In the genomic region with DNA sequence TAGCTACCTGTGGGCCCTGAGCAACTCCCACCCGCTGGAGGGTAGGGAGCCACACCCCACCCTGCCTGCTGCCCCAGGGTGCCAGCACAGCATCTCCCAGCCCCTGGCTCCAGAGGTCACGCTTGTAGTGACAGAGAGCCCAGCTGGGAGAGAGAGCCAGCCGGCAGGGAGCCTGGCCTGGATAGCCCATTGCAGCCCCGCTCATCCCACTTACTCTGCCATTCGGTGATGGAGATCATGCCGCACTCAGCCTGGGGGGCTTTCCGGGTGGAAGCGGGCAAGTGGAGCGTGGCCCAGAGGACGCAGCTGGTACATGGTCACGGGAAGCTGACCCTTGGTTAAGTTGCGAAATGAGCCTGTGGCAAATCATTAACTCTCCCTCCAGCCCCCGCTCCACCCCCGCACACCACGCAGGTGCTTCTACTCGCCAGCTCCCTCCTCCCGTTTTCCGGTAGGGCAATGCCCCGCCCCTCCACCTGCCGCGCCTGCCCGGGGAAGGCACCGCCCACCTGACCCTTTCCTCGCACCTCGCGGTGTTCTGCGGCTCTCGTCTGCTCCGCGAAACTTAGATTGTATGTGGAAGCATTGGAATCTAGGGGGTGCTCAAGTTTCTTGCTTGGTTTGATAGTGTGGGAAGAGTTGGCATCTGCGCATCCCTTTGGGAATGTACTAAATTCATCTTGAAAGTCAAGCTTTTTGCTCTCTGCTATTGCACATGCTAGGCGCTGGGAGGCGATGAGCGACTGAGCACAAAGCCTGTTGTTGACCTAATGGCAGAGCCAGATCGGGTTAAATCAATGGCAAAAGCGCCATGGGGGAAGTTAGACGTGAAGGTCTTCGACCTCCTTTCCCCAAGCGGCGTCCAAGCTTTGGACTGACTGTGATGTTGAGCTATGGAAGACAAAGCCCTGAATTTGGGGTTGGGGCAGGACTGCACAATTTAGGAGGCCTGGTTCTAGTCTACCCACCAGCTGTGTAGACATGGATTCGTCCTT, we compare ENCODE assay signal across 8 cellular contexts. TPM values are rescaled to one million over a fixed set of nuclear protein-coding genes. Genes with fewer than 3 reads are reported as not detected.
DNase-seq lines count a peak whose midpoint lies in the region; ATAC-seq, FAIRE-seq and TF ChIP-seq lines count a peak whose summit lies in the region.

A gene with protein sequence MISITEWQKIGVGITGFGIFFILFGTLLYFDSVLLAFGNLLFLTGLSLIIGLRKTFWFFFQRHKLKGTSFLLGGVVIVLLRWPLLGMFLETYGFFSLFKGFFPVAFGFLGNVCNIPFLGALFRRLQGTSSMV (minus strand): TSS at position 321 of the 995 bp plus-strand sequence. CDS start 82 bp downstream, at position 239.

- H3K36me3 Mint-ChIP-seq in Caco-2 (ENCODE audit: insufficient read depth, unreplicated experiment) (peaks cover 15% of the 10 kb centered on the region), memory B cell (no peaks in the 10 kb centered on the region)
- no peaks in the 10 kb centered on the region for H3K36me3 Mint-ChIP-seq in activated CD8-positive, alpha-beta T cell treated with anti-CD3 and anti-CD28 coated beads, Interleukin-2, amount 10 ng/mL, durations not matched to agents 7 days and 5 days (ENCODE audit: low read depth)
- no peaks in the 10 kb centered on the region for H3K36me3 Mint-ChIP-seq in stimulated activated effector memory CD8-positive, alpha-beta T cell treated with anti-CD3 and anti-CD28 coated beads, Interleukin-12 subunit alpha, Interleukin-12 subunit beta, amount 100 ng/mL, for 72 hours

- peaks cover 12% of the 10 kb centered on the region; the same call in 1 of the 2 replicates for H3K4me1 ChIP-seq in Caco-2
- H3K4me1 ChIP-seq in HAP-1, result no peaks in the 10 kb centered on the region
- H3K4me1 ChIP-seq in endothelial cell of umbilical vein (ENCODE audit: control insufficient read depth, extremely low read depth, insufficient read depth, low read length), result no peaks in the 10 kb centered on the region

- no peak within 1 kb of the TSS for H3K27ac Mint-ChIP-seq in Caco-2 (ENCODE audit: unreplicated experiment)
- no peak within 1 kb of the TSS for H3K27ac Mint-ChIP-seq in activated CD8-positive, alpha-beta T cell treated with anti-CD3 and anti-CD28 coated beads, Interleukin-2, amount 10 ng/mL, durations not matched to agents 7 days and 5 days
- H3K27ac Mint-ChIP-seq in memory B cell, result no peak within 1 kb of the TSS
- no peak within 1 kb of the TSS for H3K27ac Mint-ChIP-seq in stimulated activated effector memory CD8-positive, alpha-beta T cell treated with anti-CD3 and anti-CD28 coated beads, Interleukin-12 subunit alpha, Interleukin-12 subunit beta, amount 100 ng/mL, for 72 hours

- H3K4me2 ChIP-seq in endothelial cell of umbilical vein (ENCODE audit: insufficient read depth, low read length), result peak within 1 kb of the TSS; percentile 7

- CTCF ChIA-PET in Caco-2 (lab: Charles Lee) (interaction anchor here (0.6 to 2.1 kb wide), 34 partner anchors 9 to 353 kb away, joined by 3 to 44 read pairs (median 4); a partner anchor contains a TSS), endothelial cell of umbilical vein (lab: Charles Lee) (interaction anchor here (0.7 to 6.3 kb wide), 52 partner anchors 8 to 593 kb away, joined by 3 to 176 read pairs (median 5); a partner anchor contains a TSS)
- CTCF ChIA-PET in activated CD8-positive, alpha-beta T cell treated with anti-CD3 and anti-CD28 coated beads, Interleukin-2, amount 10 ng/mL, durations not matched to agents 7 days and 5 days (lab: Charles Lee), result interaction anchor here (0.7 to 3.7 kb wide), 13 partner anchors 8 to 185 kb away, joined by 3 to 29 read pairs (median 5); a partner anchor contains a TSS

- no TSS peak for BruUV-seq in Caco-2 (replicated peaks; lab: Mats Ljungman, UMichigan)
- no TSS peak for BruUV-seq in endothelial cell of umbilical vein (replicated peaks; lab: Mats Ljungman, UMichigan)

- H3K4me3 ChIP-seq in Caco-2 (ENCODE audit: low read depth, low read length), result peak within 1 kb of the TSS; percentile 79
- H3K4me3 ChIP-seq in HAP-1, result no peak within 1 kb of the TSS
- no peak within 1 kb of the TSS for H3K4me3 ChIP-seq in endothelial cell of umbilical vein (replicated peaks in 1 of 3; ENCODE audit: insufficient read depth in 1 of 3, low read depth in 1 of 3, low read length in 3 of 3)

- TF ChIP-seq POLR2A in endothelial cell of umbilical vein (IDR thresholded peaks at IDR 0.05; ENCODE audit: low read depth, low read length), result no peak

- H3K27me3 ChIP-seq in Caco-2 (replicated peaks; ENCODE audit: control insufficient read depth, insufficient read depth, low read length) (no peaks in the 10 kb centered on the region), HAP-1 (ENCODE audit: low read depth) (peaks cover 20% of the 10 kb centered on the region), endothelial cell of umbilical vein (ENCODE audit: control insufficient read depth in 2 of 2, insufficient read depth in 2 of 2, low read length in 2 of 2) (no peaks in the 10 kb centered on the region)

- H3K9me3 ChIP-seq in Caco-2, result no peaks in the 10 kb centered on the region
- no peaks in the 10 kb centered on the region for H3K9me3 ChIP-seq in HAP-1
- H3K9me3 ChIP-seq in endothelial cell of umbilical vein (replicated peaks; ENCODE audit: control insufficient read depth, insufficient read depth, low read length), result no peaks in the 10 kb centered on the region

- dilution Hi-C loops in endothelial cell of umbilical vein (cut with MboI; ENCODE audit: extremely low pct_ligation_motif_present, low sequenced_read_pairs), result no loop called here

- intact Hi-C loops in Caco-2 (cut with micrococcal nuclease; ENCODE audit: unreplicated experiment) (loop anchor here (1.0 to 5.0 kb wide), 5 partner anchors 40 to 352 kb away; a partner anchor contains a TSS), endothelial cell of umbilical vein (cut with micrococcal nuclease) (loop anchor here (1.0 to 5.0 kb wide), 4 partner anchors 45 to 288 kb away; no protein-coding TSS in a partner anchor)

- in situ Hi-C loops in HAP-1 (cut with MboI; ENCODE audit: low sequenced_read_pairs), result no loop called here

- H3K79me2 ChIP-seq in endothelial cell of umbilical vein (ENCODE audit: control insufficient read depth, insufficient read depth, low read length), result no peaks in the 10 kb centered on the region

- H3K27me3 Mint-ChIP-seq in Caco-2 (ENCODE audit: insufficient read depth, unreplicated experiment), result no peaks in the 10 kb centered on the region
- peaks cover 15% of the 10 kb centered on the region for H3K27me3 Mint-ChIP-seq in activated CD8-positive, alpha-beta T cell treated with anti-CD3 and anti-CD28 coated beads, Interleukin-2, amount 10 ng/mL, durations not matched to agents 7 days and 5 days (ENCODE audit: low read depth)
- peaks cover 7% of the 10 kb centered on the region for H3K27me3 Mint-ChIP-seq in memory B cell

- no peak within 1 kb of the TSS for H3K27ac ChIP-seq in endothelial cell of umbilical vein (ENCODE audit: insufficient read depth, low read depth, low read length)

- no peaks in the 10 kb centered on the region for H3K9me3 Mint-ChIP-seq in Caco-2 (ENCODE audit: unreplicated experiment)
- no peaks in the 10 kb centered on the region for H3K9me3 Mint-ChIP-seq in activated CD8-positive, alpha-beta T cell treated with anti-CD3 and anti-CD28 coated beads, Interleukin-2, amount 10 ng/mL, durations not matched to agents 7 days and 5 days (ENCODE audit: insufficient read depth)
- no peaks in the 10 kb centered on the region for H3K9me3 Mint-ChIP-seq in memory B cell
- no peaks in the 10 kb centered on the region for H3K9me3 Mint-ChIP-seq in stimulated activated effector memory CD8-positive, alpha-beta T cell treated with anti-CD3 and anti-CD28 coated beads, Interleukin-12 subunit alpha, Interleukin-12 subunit beta, amount 100 ng/mL, for 72 hours

- FAIRE-seq in endothelial cell of umbilical vein (lab: Jason Lieb, UNC), result peak; percentile 96

- H3K36me3 ChIP-seq in Caco-2 (ENCODE audit: control insufficient read depth, insufficient read depth, low read length), result peaks cover 2% of the 10 kb centered on the region
- no peaks in the 10 kb centered on the region for H3K36me3 ChIP-seq in HAP-1 (replicated peaks)
- no peaks in the 10 kb centered on the region for H3K36me3 ChIP-seq in endothelial cell of umbilical vein (ENCODE audit: control insufficient read depth in 2 of 2, extremely low read depth in 1 of 2, insufficient read depth in 2 of 2, low read length in 2 of 2)

- H2AFZ ChIP-seq in endothelial cell of umbilical vein (ENCODE audit: low read depth, low read length), result peak within 1 kb of the TSS; percentile 12

- TF ChIP-seq CTCF in Caco-2 (IDR thresholded peaks at IDR 0.05; ENCODE audit: insufficient read depth in 1 of 2, low read depth in 1 of 2, low read length in 1 of 2, severe bottlenecking in 1 of 2, unreplicated experiment in 1 of 2), result peak; percentile 65 to 73
- TF ChIP-seq CTCF in endothelial cell of umbilical vein (IDR thresholded peaks at IDR 0.05; ENCODE audit: extremely low read depth in 1 of 2, insufficient read depth in 1 of 2, low read depth in 1 of 2, low read length in 2 of 2), result peak; percentile 75

- no peaks in the 10 kb centered on the region for H3K9me1 ChIP-seq in endothelial cell of umbilical vein (replicated peaks; ENCODE audit: control insufficient read depth, extremely low read depth, insufficient read depth, low read length)

- no peaks in the 10 kb centered on the region for H4K20me1 ChIP-seq in endothelial cell of umbilical vein (replicated peaks; ENCODE audit: control insufficient read depth, extremely low read depth, insufficient read depth, low read length)

- no peaks in the 10 kb centered on the region for H3K4me1 Mint-ChIP-seq in Caco-2 (ENCODE audit: low read depth, unreplicated experiment)
- peaks cover 16% of the 10 kb centered on the region for H3K4me1 Mint-ChIP-seq in activated CD8-positive, alpha-beta T cell treated with anti-CD3 and anti-CD28 coated beads, Interleukin-2, amount 10 ng/mL, durations not matched to agents 7 days and 5 days (ENCODE audit: low read depth)
- H3K4me1 Mint-ChIP-seq in memory B cell, result peaks cover 4% of the 10 kb centered on the region
- H3K4me1 Mint-ChIP-seq in stimulated activated effector memory CD8-positive, alpha-beta T cell treated with anti-CD3 and anti-CD28 coated beads, Interleukin-12 subunit alpha, Interleukin-12 subunit beta, amount 100 ng/mL, for 72 hours, result peaks cover 22% of the 10 kb centered on the region

- peak; percentile 73 for ATAC-seq in activated CD8-positive, alpha-beta T cell treated with anti-CD3 and anti-CD28 coated beads, Interleukin-2, amount 10 ng/mL, durations not matched to agents 7 days and 5 days
- peak; percentile 71 for ATAC-seq in memory B cell (ENCODE audit: low read depth)
- ATAC-seq in stimulated activated effector memory CD8-positive, alpha-beta T cell treated with anti-CD3 and anti-CD28 coated beads, Interleukin-12 subunit alpha, Interleukin-12 subunit beta, amount 100 ng/mL, for 72 hours, result peak; percentile 59

- DNase-seq in Caco-2 (peak; percentile 97), HAP-1 (ENCODE audit: low spot score in 2 of 2) (peak; percentile 59 to 69), NCI-H187 treated with DMSO at 0.1 percent for 48 hours (lab: John Stamatoyannopoulos, UW) (peak; percentile 83), endothelial cell of umbilical vein (ENCODE audit: low read depth, low spot score) (peak; percentile 75), memory B cell (ENCODE audit: low spot score in 2 of 2) (peak in 1 of 2 donors; percentile 14), NCI-H446 treated with DMSO at 0.1 percent for 48 hours (lab: John Stamatoyannopoulos, UW) (no peak)
- DNase-seq in activated CD8-positive, alpha-beta T cell treated with anti-CD3 and anti-CD28 coated beads, Interleukin-2, amount 10 ng/mL, durations not matched to agents 7 days and 5 days, result peak; percentile 54
- no peak for DNase-seq in stimulated activated effector memory CD8-positive, alpha-beta T cell treated with anti-CD3 and anti-CD28 coated beads, Interleukin-12 subunit alpha, Interleukin-12 subunit beta, amount 100 ng/mL, for 72 hours (ENCODE audit: low spot score in 2 of 2)

- H3K4me3 Mint-ChIP-seq in Caco-2 (ENCODE audit: unreplicated experiment) (no peak within 1 kb of the TSS), memory B cell (peak within 1 kb of the TSS; percentile 60)
- H3K4me3 Mint-ChIP-seq in activated CD8-positive, alpha-beta T cell treated with anti-CD3 and anti-CD28 coated beads, Interleukin-2, amount 10 ng/mL, durations not matched to agents 7 days and 5 days, result peak within 1 kb of the TSS; percentile 12
- H3K4me3 Mint-ChIP-seq in stimulated activated effector memory CD8-positive, alpha-beta T cell treated with anti-CD3 and anti-CD28 coated beads, Interleukin-12 subunit alpha, Interleukin-12 subunit beta, amount 100 ng/mL, for 72 hours, result peak within 1 kb of the TSS; percentile 49

- no peak within 1 kb of the TSS for H3K9ac ChIP-seq in endothelial cell of umbilical vein (replicated peaks; ENCODE audit: extremely low read depth, insufficient read depth, low read length)

- POLR2A ChIA-PET in Caco-2 (lab: Charles Lee) (interaction anchor here (0.6 to 1.3 kb wide), 7 partner anchors 9 to 556 kb away, joined by 3 to 5 read pairs (median 3); a partner anchor contains a TSS), endothelial cell of umbilical vein (lab: Charles Lee) (no interaction called here)
- POLR2A ChIA-PET in activated CD8-positive, alpha-beta T cell treated with anti-CD3 and anti-CD28 coated beads, Interleukin-2, amount 10 ng/mL, durations not matched to agents 7 days and 5 days (lab: Charles Lee), result interaction anchor here (0.6 to 0.7 kb wide), 2 partner anchors 16 to 572 kb away, joined by 3 read pairs; no protein-coding TSS in a partner anchor

RNA-seq across cellular contexts. Expression of the gene that starts here (rescaled TPM):
- total RNA-seq in Caco-2 (2022), result 20.4 and 25.9 TPM in 2 replicates
- not detected for total RNA-seq in activated CD8-positive, alpha-beta T cell treated with anti-CD3 and anti-CD28 coated beads, Interleukin-2, amount 10 ng/mL, durations not matched to agents 7 days and 5 days
- total RNA-seq in endothelial cell of umbilical vein, result not detected in 2 replicates
- not detected in 2 replicates for polyA plus RNA-seq in endothelial cell of umbilical vein
- polyA plus RNA-seq in endothelial cell of umbilical vein (2011; cell fraction: cytosol; rRNA removed), result not detected in 2 replicates
- not detected in 2 replicates for polyA plus RNA-seq in endothelial cell of umbilical vein (2011; cell fraction: nucleus; rRNA removed)
- not detected in 2 replicates for polyA plus RNA-seq in endothelial cell of umbilical vein (2012)
- not detected in 2 replicates for polyA minus RNA-seq in endothelial cell of umbilical vein
- not detected for polyA minus RNA-seq in endothelial cell of umbilical vein (2011; cell fraction: cytosol; rRNA and poly(A)+ RNA removed)
- not detected in 2 replicates for polyA minus RNA-seq in endothelial cell of umbilical vein (2011; cell fraction: nucleus; rRNA and poly(A)+ RNA removed)

Comparison
In these comparisons a context has a peak if more than half of its experiments do, and no peak if none do; other contexts are left out.
1. RNA of the gene that starts here (total RNA-seq): 20.4 to 25.9 TPM in Caco-2; not detected in endothelial cell of umbilical vein and not detected in activated CD8-positive, alpha-beta T cell treated with anti-CD3 and anti-CD28 coated beads, Interleukin-2, amount 10 ng/mL, durations not matched to agents 7 days and 5 days; every median in the first group is over 10 times any median in the second.
2. Peak in DNase-seq and ATAC-seq in activated CD8-positive, alpha-beta T cell treated with anti-CD3 and anti-CD28 coated beads, Interleukin-2, amount 10 ng/mL, durations not matched to agents 7 days and 5 days; RNA of the gene not detected or under 1 TPM.
3. Peak in DNase-seq and H3K4me2 ChIP-seq in endothelial cell of umbilical vein; RNA of the gene not detected or under 1 TPM.
4. DNase-seq: peak in Caco-2 (2 of 2), HAP-1 (2 of 2) and NCI-H187 treated with DMSO at 0.1 percent for 48 hours (single experiment); none in stimulated activated effector memory CD8-positive, alpha-beta T cell treated with anti-CD3 and anti-CD28 coated beads, Interleukin-12 subunit alpha, Interleukin-12 subunit beta, amount 100 ng/mL, for 72 hours (0 of 2) and NCI-H446 treated with DMSO at 0.1 percent for 48 hours (single experiment).
5. Peak in every context shown above with its lines, with median percentiles within 50 percentile points of each other: ATAC-seq.